In genomic region chr3:13577181-13578121, GRCh38 we compare ENCODE assay signal across 21 cellular contexts. TPM values are rescaled to one million over a fixed set of nuclear protein-coding genes. Genes with fewer than 3 reads are reported as not detected.
DNase-seq lines count a peak whose midpoint lies in the region; ATAC-seq, FAIRE-seq and TF ChIP-seq lines count a peak whose summit lies in the region.
"Had no signal": no experiment of that assay in that cellular context is flagged by ENCODE, and none has a peak within 500 bp of the region (broad histone marks: within the 10 kb centered on the region; RNA-seq: fewer than 3 reads in every experiment).

No MANE protein-coding gene starts in this region.

- dilution Hi-C loops in IMR-90 (cut with HindIII; ENCODE audit: low sequenced_read_pairs, unreplicated experiment), result no loop called here

- H3K56ac ChIP-seq in IMR-90 (ENCODE audit: extremely low read depth, insufficient read depth, low read length), result no peak overlapping the region

- no peak overlapping the region for H3K4me2 ChIP-seq in IMR-90 (ENCODE audit: low read depth, low read length)
- no peak overlapping the region for H3K4me2 ChIP-seq in K562 (ENCODE audit: insufficient read depth, low read length)
- no peak overlapping the region for H3K4me2 ChIP-seq in smooth muscle cell
- H3K4me2 ChIP-seq: GM23338 had no signal

- H4K8ac ChIP-seq in IMR-90 (ENCODE audit: low read depth in 2 of 2, low read length in 2 of 2), result no peak overlapping the region

- intact Hi-C loops in CD14-positive monocyte (cut with micrococcal nuclease) (no loop called here), IMR-90 (cut with micrococcal nuclease) (loop anchor here (1.0 to 10.0 kb wide), 2 partner anchors 23 to 67 kb away; no protein-coding TSS in a partner anchor), K562 (cut with micrococcal nuclease) (no loop called here)

- H3K4me3 Mint-ChIP-seq in CD14-positive monocyte, result no peak overlapping the region
- H3K4me3 Mint-ChIP-seq: CD4-positive, alpha-beta T cell; GM23338 had no signal

- peaks cover 0 to 12% (median 10%) of the 10 kb centered on the region in 3 donors for H3K27me3 Mint-ChIP-seq in CD14-positive monocyte (ENCODE audit: low read depth in 3 of 3)
- H3K27me3 Mint-ChIP-seq: CD4-positive, alpha-beta T cell had no signal

- no peak overlapping the region for H4K5ac ChIP-seq in IMR-90 (ENCODE audit: low read depth, low read length)

- DNase-seq in CD14-positive monocyte (ENCODE audit: low spot score) (peak; percentile 36), IMR-90 (no peak), K562 (ENCODE audit: extremely low read depth in 1 of 4, low spot score in 3 of 4) (peak; percentile 34 to 60 (median 48)), smooth muscle cell (lab: John Stamatoyannopoulos, UW; ENCODE audit: unreplicated experiment) (no peak), NAMALWA (ENCODE audit: low spot score) (no peak), GOT3 (lab: John Stamatoyannopoulos, UW) (no peak), HuH-7.5 (ENCODE audit: low spot score) (no peak)
- DNase-seq: CD4-positive, alpha-beta T cell; HCEC 1CT; MG63; NCI-H1048; NCI-H1417; NCI-H1694 treated with DMSO at 0.1 percent for 48 hours; NCI-H2081; NCI-H2227 treated with DMSO at 0.1 percent for 48 hours had no signal

- H2BK5ac ChIP-seq in IMR-90 (ENCODE audit: low read depth, low read length, poor library complexity, severe bottlenecking), result no peak overlapping the region

- WGBS in IMR-90 (ENCODE audit: extremely low coverage in 2 of 2, insufficient read length in 1 of 2), 2 experiments, result 90% methylated on average over 6 of the region's 14 CpGs; no CpG with 5 or more reads in 1 of the 2 experiments
- WGBS in K562 (ENCODE audit: insufficient coverage, low coverage, missing lambda C conversion rate), result 27% methylated on average over 7 of the region's 14 CpGs
- 93% methylated on average over 14 of the region's 14 CpGs for WGBS in smooth muscle cell (ENCODE audit: low lambda C conversion rate)

- TF ChIP-seq CTCF in CD14-positive monocyte (IDR thresholded peaks at IDR 0.05) (no peak), IMR-90 (conservative IDR thresholded peaks at IDR 0.05; ENCODE audit: low read depth, low read length) (no peak), K562 (IDR thresholded peaks at IDR 0.05 in 2 of 3, conservative IDR thresholded peaks at IDR 0.05 in 1 of 3; ENCODE audit: insufficient read depth in 2 of 3, low read depth in 1 of 3, low read length in 3 of 3) (no peak), smooth muscle cell (IDR thresholded peaks at IDR 0.05; ENCODE audit: borderline replicate concordance, insufficient read depth, poor library complexity, severe bottlenecking) (no peak)

- POLR2A ChIA-PET in IMR-90 (lab: Charles Lee; ENCODE audit: unreplicated experiment), result no interaction called here
- POLR2A ChIA-PET in K562 (lab: Yijun Ruan, JAX), result interaction anchor here (0.6 to 2.0 kb wide), 3 partner anchors 14 to 98 kb away, joined by 3 to 8 read pairs (median 3); no protein-coding TSS in a partner anchor

- H2BK20ac ChIP-seq in IMR-90 (ENCODE audit: low read depth, low read length), result no peak overlapping the region

- H3K27ac ChIP-seq in IMR-90 (ENCODE audit: insufficient read depth, low read length) (no peak overlapping the region), K562 (ENCODE audit: extremely low read depth, low read depth, low read length) (no peak overlapping the region), smooth muscle cell (ENCODE audit: low read depth) (peak overlapping the region; percentile 9)
- H3K27ac ChIP-seq: BLaER1, HL-60 had no signal

- H3K4me1 Mint-ChIP-seq in CD14-positive monocyte, result peaks cover 2% of the 10 kb centered on the region

- H3K36me3 ChIP-seq in IMR-90 (ENCODE audit: control insufficient read depth, insufficient read depth, low read length) (no peaks in the 10 kb centered on the region), K562 (ENCODE audit: control insufficient read depth, insufficient read depth, low read length) (no peaks in the 10 kb centered on the region), smooth muscle cell (ENCODE audit: low read depth) (no peaks in the 10 kb centered on the region)
- H3K36me3 ChIP-seq: BLaER1, MG63 had no signal

- H3K36me3 Mint-ChIP-seq in CD14-positive monocyte, result no peaks in the 10 kb centered on the region

- no peak overlapping the region for H3K9ac ChIP-seq in IMR-90 (ENCODE audit: low read depth, low read length)
- peak overlapping the region in 1 of 2 experiments; percentile 55; a peak in 2 of 4 replicates for H3K9ac ChIP-seq in K562 (ENCODE audit: insufficient read depth in 1 of 2, low read depth in 2 of 2, low read length in 2 of 2)
- H3K9ac ChIP-seq in smooth muscle cell (ENCODE audit: low read depth), result no peak overlapping the region
- H3K9ac ChIP-seq: BLaER1 had no signal

- H4K20me1 ChIP-seq in IMR-90 (ENCODE audit: insufficient read depth, low read length), result no peaks in the 10 kb centered on the region
- H4K20me1 ChIP-seq in K562 (replicated peaks; ENCODE audit: control insufficient read depth, insufficient read depth, low read length), result peaks cover 9% of the 10 kb centered on the region
- peaks cover 41% of the 10 kb centered on the region for H4K20me1 ChIP-seq in smooth muscle cell (ENCODE audit: low read depth)
- H4K20me1 ChIP-seq: BLaER1 had no signal

- no peaks in the 10 kb centered on the region for H3K9me1 ChIP-seq in IMR-90 (ENCODE audit: insufficient read depth, low read length)
- H3K9me1 ChIP-seq in K562 (ENCODE audit: control insufficient read depth, insufficient read depth, low read length), result peaks cover 9% of the 10 kb centered on the region

- H3F3A ChIP-seq in smooth muscle cell (ENCODE audit: low read depth), result no peaks in the 10 kb centered on the region

- CTCF ChIA-PET in IMR-90 (lab: Yijun Ruan, JAX), result no interaction called here
- CTCF ChIA-PET in K562 (lab: Yijun Ruan, JAX; ENCODE audit: low intra/inter-chr PET ratio), result no interaction called here

- ATAC-seq in IMR-90 (ENCODE audit: low read depth), result no peak
- no peak for ATAC-seq in K562

- H3K4ac ChIP-seq in IMR-90 (ENCODE audit: low read depth, low read length), result no peak overlapping the region

- H3K79me2 ChIP-seq in K562 (ENCODE audit: control insufficient read depth, insufficient read depth, low read length) (no peaks in the 10 kb centered on the region), smooth muscle cell (ENCODE audit: low read depth) (peaks cover 9% of the 10 kb centered on the region)

- BruUV-seq in IMR-90 (replicated peaks; lab: Mats Ljungman, UMichigan) (no TSS peak), K562 (replicated peaks; lab: Mats Ljungman, UMichigan) (no TSS peak)

- H3K79me1 ChIP-seq in IMR-90 (ENCODE audit: low read depth in 1 of 2, low read length in 2 of 2), result no peaks in the 10 kb centered on the region

- H2AFZ ChIP-seq in IMR-90 (replicated peaks; ENCODE audit: low read length, poor library complexity) (peak overlapping the region; percentile 41), K562 (ENCODE audit: low read depth, low read length) (no peak overlapping the region), smooth muscle cell (ENCODE audit: low read depth) (no peak overlapping the region)
- H2AFZ ChIP-seq: GM23338 had no signal

- 0 out of 2 replicates have a peak, but pooled peaks cover 1% of the 10 kb centered on the region for H3K4me1 ChIP-seq in IMR-90 (ENCODE audit: control insufficient read depth, insufficient read depth, low read length)
- H3K4me1 ChIP-seq in K562 (replicated peaks in 1 of 2; ENCODE audit: control insufficient read depth in 2 of 2, insufficient read depth in 2 of 2, low read length in 2 of 2), result peaks cover 24 to 53% of the 10 kb centered on the region in 2 experiments; a peak in 4 of 5 replicates
- H3K4me1 ChIP-seq in smooth muscle cell (ENCODE audit: low read depth), result peaks cover 14% of the 10 kb centered on the region

- H3K18ac ChIP-seq in IMR-90 (ENCODE audit: low read depth, low read length), result no peak overlapping the region

- H3K14ac ChIP-seq in IMR-90 (replicated peaks; ENCODE audit: low read depth, low read length), result no peak overlapping the region

- TF ChIP-seq RAD21 in IMR-90 (IDR thresholded peaks at IDR 0.05; ENCODE audit: low read length), result no peak
- TF ChIP-seq RAD21 in K562 (CRISPR knock-in tag; conservative IDR thresholded peaks at IDR 0.05 in 1 of 2, IDR thresholded peaks at IDR 0.05 in 1 of 2), result no peak

- H3K27ac Mint-ChIP-seq in CD14-positive monocyte, result peak overlapping the region in 2 of 7 donors; percentile 15 to 25
- H3K27ac Mint-ChIP-seq: CD4-positive, alpha-beta T cell; GM23338 had no signal

- no peak overlapping the region for H2AK9ac ChIP-seq in IMR-90 (replicated peaks; ENCODE audit: low read depth, low read length, poor library complexity)

- H2BK15ac ChIP-seq in IMR-90 (ENCODE audit: low read depth, low read length), result no peak overlapping the region

- H3K9me3 ChIP-seq in IMR-90 (ENCODE audit: control insufficient read depth, insufficient read depth, low read length), result no peaks in the 10 kb centered on the region
- H3K9me3 ChIP-seq in K562 (replicated peaks; ENCODE audit: control insufficient read depth, insufficient read depth, low read depth, low read length), result no peaks in the 10 kb centered on the region
- H3K9me3 ChIP-seq in smooth muscle cell (replicated peaks; ENCODE audit: low read depth), result no peaks in the 10 kb centered on the region
- H3K9me3 ChIP-seq: BLaER1, MG63 had no signal

- TF ChIP-seq POLR2A in IMR-90 (IDR thresholded peaks at IDR 0.05; ENCODE audit: low read depth, low read length) (no peak), K562 (conservative IDR thresholded peaks at IDR 0.05) (no peak)

- H3K9me3 Mint-ChIP-seq in CD14-positive monocyte, result no peaks in the 10 kb centered on the region
- H3K9me3 Mint-ChIP-seq: CD4-positive, alpha-beta T cell; GM23338 had no signal

- H3K4me3 ChIP-seq in IMR-90 (ENCODE audit: insufficient read depth, low read depth, low read length) (no peak overlapping the region), K562 (no peak overlapping the region), smooth muscle cell (no peak overlapping the region)
- H3K4me3 ChIP-seq: BLaER1, GM23338, MG63 had no signal

- no peak for FAIRE-seq in K562 (lab: Jason Lieb, UNC)
- FAIRE-seq: A204.1, D721Med had no signal

- TF ChIP-seq EP300 in K562 (IDR thresholded peaks at IDR 0.05; ENCODE audit: low read length), result no peak

- no peak overlapping the region for H4K91ac ChIP-seq in IMR-90 (ENCODE audit: insufficient read depth, low read depth, low read length)

- in situ Hi-C loops in IMR-90 (cut with MboI; ENCODE audit: low sequenced_read_pairs), result no loop called here
- in situ Hi-C loops in K562 (cut with MboI), result no loop called here

- H2BK120ac ChIP-seq in IMR-90 (ENCODE audit: low read depth, low read length), result no peak overlapping the region

- no peak overlapping the region for H3K23ac ChIP-seq in IMR-90 (ENCODE audit: low read depth, low read length)

- no peak overlapping the region for H2AK5ac ChIP-seq in IMR-90 (ENCODE audit: low read depth, low read length)

- no peaks in the 10 kb centered on the region for H3K27me3 ChIP-seq in IMR-90 (ENCODE audit: control insufficient read depth, insufficient read depth, low read length)
- H3K27me3 ChIP-seq in K562 (ENCODE audit: control insufficient read depth in 2 of 2, insufficient read depth in 2 of 2, low read length in 2 of 2), result peaks cover 4 to 40% of the 10 kb centered on the region in 2 experiments; a peak in 4 of 5 replicates
- no peaks in the 10 kb centered on the region for H3K27me3 ChIP-seq in smooth muscle cell (ENCODE audit: low read depth)
- H3K27me3 ChIP-seq: BLaER1, MG63 had no signal

RNA-seq across cellular contexts. Expression of gene FBLN2, which starts 28.5 kb away (rescaled TPM):
- not detected for polyA plus RNA-seq in CD14-positive monocyte
- total RNA-seq in IMR-90 (2012; rRNA removed), result 10.8 and 11.8 TPM in 2 replicates
- 60.8 and 66.9 TPM in 2 replicates for polyA plus RNA-seq in IMR-90 (2012; rRNA removed)
- 38.9 and 94.5 TPM in 2 replicates for polyA plus RNA-seq in IMR-90 (2012; cell fraction: cytosol; rRNA removed)
- 27.1 and 60.4 TPM in 2 replicates for polyA plus RNA-seq in IMR-90 (2012; cell fraction: nucleus; rRNA removed; ENCODE audit: low replicate concordance)
- 0.32 and 0.72 TPM in 2 replicates for total RNA-seq in K562 (2011; cell fraction: chromatin; rRNA removed; ENCODE audit: low replicate concordance)
- total RNA-seq in K562 (2011; cell fraction: nucleolus; rRNA removed), result 0.53 and 1.5 TPM in 2 replicates
- 0.15 and 0.23 TPM in 2 replicates for total RNA-seq in K562 (2011; cell fraction: nucleoplasm; rRNA removed)
- total RNA-seq in K562 (2014; rRNA removed), result not detected in 2 replicates
- not detected in 2 replicates for total RNA-seq in K562 (2014; rRNA removed; fragmentation: Illumina TruSeq; extraction: Trizol)
- total RNA-seq in K562 (2015; rRNA removed; fragmentation: Illumina TruSeq; extraction: Trizol), result not detected in 2 replicates
- total RNA-seq in K562 (2021), result 0.04 and 0.13 TPM in 2 replicates
- polyA plus RNA-seq in K562 (2011; rRNA removed), result 0.10 and 0.14 TPM in 2 replicates
- 0.18 and 0.64 TPM in 2 replicates for polyA plus RNA-seq in K562 (2011; cell fraction: cytosol; rRNA removed)
- polyA plus RNA-seq in K562 (2011; cell fraction: nucleus; rRNA removed), result 0.11 and 0.82 TPM in 2 replicates
- polyA plus RNA-seq in K562 (2012), result 0.04 and 0.08 TPM in 2 replicates
- not detected in 2 replicates for polyA plus RNA-seq in K562 (2014; fragmentation: Illumina TruSeq; extraction: Trizol)
- not detected for polyA plus RNA-seq in K562 (2014; fragmentation: Nextera tagmentation; extraction: Ambion mirVana)
- 0.03 TPM in 1 of 2 replicates, not detected in the other for polyA plus RNA-seq in K562 (2014; rRNA removed)
- 0.21 TPM in 1 of 2 replicates, not detected in the other for polyA minus RNA-seq in K562 (2011; rRNA and poly(A)+ RNA removed)
- 0.19 TPM in 1 of 2 replicates, not detected in the other for polyA minus RNA-seq in K562 (2011; cell fraction: cytosol; rRNA and poly(A)+ RNA removed)
- 0.11 and 0.13 TPM in 2 replicates for polyA minus RNA-seq in K562 (2011; cell fraction: nucleus; rRNA and poly(A)+ RNA removed)
- 159 and 178 TPM in 2 replicates for total RNA-seq in smooth muscle cell
- 249 and 390 TPM in 2 replicates for polyA plus RNA-seq in smooth muscle cell
- total RNA-seq: NCI-H460 had no signal

Comparison
In these comparisons a context has a peak if more than half of its experiments do, and no peak if none do; other contexts are left out.
1. DNase-seq: peak in CD14-positive monocyte (single experiment) and K562 (4 of 4); none in IMR-90 (single experiment), smooth muscle cell (single experiment), NAMALWA (single experiment), GOT3 (single experiment) and HuH-7.5 (single experiment).
2. RNA of gene FBLN2, which starts 28.5 kb away (polyA plus RNA-seq): 249 to 390 TPM in smooth muscle cell and 27.1 to 94.5 TPM in IMR-90; not detected in CD14-positive monocyte and 0.03 to 0.82 TPM in K562; every median in the first group is over 10 times any median in the second.